1 cellular context compared by ENCODE assay signal in the genomic region with DNA sequence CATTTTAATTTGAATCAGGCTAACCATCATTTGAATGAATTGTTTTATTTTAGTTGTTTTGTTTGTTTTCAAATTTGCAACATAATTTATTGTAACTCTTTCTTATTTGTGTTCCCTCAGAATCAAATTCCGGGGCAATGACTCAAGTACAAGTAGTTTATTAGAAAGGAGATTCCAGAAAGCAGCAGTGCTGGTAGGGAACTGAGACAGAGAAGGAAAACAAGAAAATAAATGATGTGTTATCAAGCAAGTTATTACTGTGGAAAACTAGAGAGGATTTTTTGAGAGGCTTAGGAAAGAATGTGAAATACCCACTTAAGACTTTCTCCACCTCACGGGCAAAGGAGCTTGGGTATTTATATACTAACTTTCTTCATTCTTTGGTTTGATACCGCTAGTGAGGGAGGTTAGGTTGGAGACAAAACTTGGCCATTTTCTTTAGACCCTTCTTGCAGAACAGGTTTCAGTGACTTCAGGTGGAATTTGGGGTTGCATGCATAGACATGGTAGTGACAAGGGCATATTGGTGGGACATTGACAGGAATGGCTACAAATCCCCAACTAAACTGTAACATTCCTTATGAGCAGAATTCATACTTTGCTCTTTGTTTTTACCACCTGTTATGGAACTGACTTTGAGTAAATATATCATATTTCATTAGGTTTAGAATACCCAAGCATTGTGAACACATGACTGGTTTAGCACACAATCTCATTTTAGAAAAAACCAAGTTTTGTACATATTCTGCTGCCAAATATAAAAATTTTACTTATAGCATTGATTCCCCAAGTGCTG.
TF ChIP-seq lines count a peak whose summit lies in the region.

No MANE protein-coding gene starts in this region.

TF ChIP-seq in H1, 55 proteins besides CTCF, POLR2A, EP300 and RAD21 (continued from another document):
- TF ChIP-seq CHD7 (IDR thresholded peaks at IDR 0.05; ENCODE audit: insufficient replicate concordance, low read length), result no peak
